ENCODE assay signal across 20 cellular contexts in the genomic region with DNA sequence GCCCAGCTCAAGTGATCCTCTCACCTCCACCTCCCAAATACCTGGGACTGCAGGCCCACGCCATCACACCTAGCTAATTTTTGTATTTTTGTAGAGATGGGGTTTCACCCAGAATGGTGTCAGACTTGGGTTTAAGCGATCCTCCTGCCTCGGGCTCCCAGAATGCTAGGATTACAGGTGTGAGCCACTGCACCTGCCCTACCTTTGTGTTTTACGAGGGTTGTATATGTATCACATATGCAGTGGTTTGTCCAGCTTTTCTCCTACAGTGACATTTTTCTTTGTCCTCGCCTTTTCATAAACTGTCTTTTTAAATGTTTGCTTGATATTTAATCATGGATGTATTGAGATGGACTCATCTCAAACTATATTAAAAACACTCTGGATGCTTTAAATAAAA. TPM values are rescaled to one million over a fixed set of nuclear protein-coding genes. Genes with fewer than 3 reads are reported as not detected.
A peak's percentile ranks its signal among the peaks of the same experiment; 100 is the strongest.
DNase-seq lines count a peak whose midpoint lies in the region; ATAC-seq and TF ChIP-seq lines count a peak whose summit lies in the region.
"Had no signal": no experiment of that assay in that cellular context is flagged by ENCODE, and none has a peak within 500 bp of the region (broad histone marks: within the 10 kb centered on the region; RNA-seq: fewer than 3 reads in every experiment).

No MANE protein-coding gene starts in this region.

- no peaks in the 10 kb centered on the region for H3K9me3 Mint-ChIP-seq in type B pancreatic cell
- no peaks in the 10 kb centered on the region for H3K9me3 Mint-ChIP-seq in activated CD4-positive, alpha-beta T cell treated with anti-CD3 and anti-CD28 coated beads, Interleukin-2, amount 10 ng/mL, durations not matched to agents 24 days and 14 days
- H3K9me3 Mint-ChIP-seq: CD4-positive, alpha-beta T cell; CD8-positive, alpha-beta memory T cell had no signal

- peak overlapping the region; percentile 57 for H3K4me3 Mint-ChIP-seq in type B pancreatic cell
- no peak overlapping the region for H3K4me3 Mint-ChIP-seq in activated CD4-positive, alpha-beta T cell treated with anti-CD3 and anti-CD28 coated beads, Interleukin-2, amount 10 ng/mL, durations not matched to agents 24 days and 14 days
- H3K4me3 Mint-ChIP-seq: CD14-positive monocyte; CD4-positive, alpha-beta T cell had no signal

- H3K27me3 Mint-ChIP-seq in type B pancreatic cell = no peaks in the 10 kb centered on the region
- peaks cover 2% of the 10 kb centered on the region for H3K27me3 Mint-ChIP-seq in activated CD4-positive, alpha-beta T cell treated with anti-CD3 and anti-CD28 coated beads, Interleukin-2, amount 10 ng/mL, durations not matched to agents 24 days and 14 days

- DNase-seq in COLO668 (lab: John Stamatoyannopoulos, UW; ENCODE audit: unreplicated experiment) (peak; percentile 22), NCI-H526 (lab: John Stamatoyannopoulos, UW) (peak; percentile 33 to 67), left colon (peak in 1 of 2 donors; percentile 28), type B pancreatic cell (ENCODE audit: extremely low spot score, unreplicated experiment) (no peak), NCI-H2029 treated with DMSO at 0.1 percent for 48 hours (lab: John Stamatoyannopoulos, UW) (no peak)
- DNase-seq in activated CD4-positive, alpha-beta T cell treated with anti-CD3 and anti-CD28 coated beads, Interleukin-2, amount 10 ng/mL, durations not matched to agents 24 days and 14 days = no peak
- DNase-seq: ACHN; AML-193; BE2C; Caco-2; CD4-positive, alpha-beta T cell; CD8-positive, alpha-beta memory T cell; DMS153; DND-41; GOT3; HCEC 1CT had no signal

- peak overlapping the region; percentile 93 for H3K27ac Mint-ChIP-seq in type B pancreatic cell
- H3K27ac Mint-ChIP-seq in activated CD4-positive, alpha-beta T cell treated with anti-CD3 and anti-CD28 coated beads, Interleukin-2, amount 10 ng/mL, durations not matched to agents 24 days and 14 days = no peak overlapping the region
- H3K27ac Mint-ChIP-seq: CD14-positive monocyte; CD4-positive, alpha-beta T cell; CD8-positive, alpha-beta memory T cell had no signal

- TF ChIP-seq CTCF in type B pancreatic cell (conservative IDR thresholded peaks at IDR 0.05) = no peak

- ATAC-seq in left colon (peak; percentile 79), HG02884 (IDR thresholded peaks at IDR 0.05; ENCODE audit: unreplicated experiment) (no peak), HG03520 (IDR thresholded peaks at IDR 0.05; ENCODE audit: unreplicated experiment) (no peak)
- ATAC-seq: A549 had no signal

- H3K4me1 Mint-ChIP-seq in type B pancreatic cell (ENCODE audit: unreplicated experiment) = peaks cover 32% of the 10 kb centered on the region
- no peaks in the 10 kb centered on the region for H3K4me1 Mint-ChIP-seq in activated CD4-positive, alpha-beta T cell treated with anti-CD3 and anti-CD28 coated beads, Interleukin-2, amount 10 ng/mL, durations not matched to agents 24 days and 14 days
- H3K4me1 Mint-ChIP-seq: CD14-positive monocyte; CD8-positive, alpha-beta memory T cell had no signal

- peaks cover 10% of the 10 kb centered on the region for H3K36me3 Mint-ChIP-seq in type B pancreatic cell
- no peaks in the 10 kb centered on the region for H3K36me3 Mint-ChIP-seq in activated CD4-positive, alpha-beta T cell treated with anti-CD3 and anti-CD28 coated beads, Interleukin-2, amount 10 ng/mL, durations not matched to agents 24 days and 14 days (ENCODE audit: low read depth)
- H3K36me3 Mint-ChIP-seq: CD14-positive monocyte; CD8-positive, alpha-beta memory T cell had no signal

- intact Hi-C loops in left colon (cut with DNase I, micrococcal nuclease) = no loop called here
- intact Hi-C loops in activated CD4-positive, alpha-beta T cell treated with anti-CD3 and anti-CD28 coated beads, Interleukin-2, amount 10 ng/mL, durations not matched to agents 24 days and 14 days (cut with micrococcal nuclease) = no loop called here

RNA-seq across cellular contexts. Expression of a gene that starts 38.5 kb away (rescaled TPM):
- total RNA-seq in left colon (10 to 100 TPM; 61.3 to 78.5 TPM), type B pancreatic cell (ENCODE audit: low replicate concordance) (46.3 and 52.7 TPM in 2 replicates)
- total RNA-seq in activated CD4-positive, alpha-beta T cell treated with anti-CD3 and anti-CD28 coated beads, Interleukin-2, amount 10 ng/mL, durations not matched to agents 24 days and 14 days = 2.3 and 3.8 TPM in 2 replicates

Comparison
In these comparisons a context has a peak if more than half of its experiments do, and no peak if none do; other contexts are left out.
1. DNase-seq: peak in COLO668 (single experiment) and NCI-H526 (2 of 2); none in type B pancreatic cell (single experiment), activated CD4-positive, alpha-beta T cell treated with anti-CD3 and anti-CD28 coated beads, Interleukin-2, amount 10 ng/mL, durations not matched to agents 24 days and 14 days (single experiment) and NCI-H2029 treated with DMSO at 0.1 percent for 48 hours (single experiment).